8 cellular contexts compared by ENCODE assay signal in the genomic region with DNA sequence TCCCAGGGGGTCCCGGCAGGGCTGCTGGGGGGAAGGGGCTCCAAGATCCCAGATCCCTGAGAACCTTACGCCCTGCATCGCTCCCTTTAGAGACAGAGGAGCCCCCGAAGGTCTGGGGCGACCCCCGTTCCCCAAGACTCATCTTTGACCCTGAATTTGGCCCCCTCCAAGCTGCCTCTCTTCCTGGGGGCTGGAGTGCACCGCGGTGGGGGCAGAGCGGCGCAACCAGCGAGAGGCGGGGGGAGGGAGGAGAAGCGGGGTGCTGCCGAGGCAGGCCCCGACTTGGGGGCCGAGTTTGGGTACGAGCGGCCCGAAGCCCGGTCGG. TPM values are rescaled to one million over a fixed set of nuclear protein-coding genes. Genes with fewer than 3 reads are reported as not detected.
DNase-seq lines count a peak whose midpoint lies in the region; ATAC-seq, FAIRE-seq and TF ChIP-seq lines count a peak whose summit lies in the region.

No MANE protein-coding gene starts in this region.

- H3K36me3 ChIP-seq in CD8-positive, alpha-beta memory T cell (ENCODE audit: insufficient read depth, low read length): no peaks in the 10 kb centered on the region
- no peaks in the 10 kb centered on the region for H3K36me3 ChIP-seq in SJCRH30
- no peaks in the 10 kb centered on the region for H3K36me3 ChIP-seq in esophagus squamous epithelium
- H3K36me3 ChIP-seq in pancreas: no peaks in the 10 kb centered on the region

- H3K27ac Mint-ChIP-seq in CD8-positive, alpha-beta memory T cell: peak overlapping the region in 1 of 8 donors; percentile 51

- peaks cover 8% of the 10 kb centered on the region for H3K4me1 ChIP-seq in CD8-positive, alpha-beta memory T cell (ENCODE audit: insufficient read depth, low read length)
- H3K4me1 ChIP-seq in SJCRH30: peaks cover 33% of the 10 kb centered on the region
- H3K4me1 ChIP-seq in esophagus squamous epithelium: peaks cover 27 to 73% (median 30%) of the 10 kb centered on the region in 3 donors
- no peaks in the 10 kb centered on the region for H3K4me1 ChIP-seq in pancreas

- WGBS in esophagus squamous epithelium, 2 donors: 15% methylated on average over 4 of the region's 21 CpGs; no CpG with 5 or more reads in 1 of the 2 donors
- 6 to 11% methylated on average over 4 to 21 of the region's 21 CpGs for WGBS in pancreas, 2 donors

- FAIRE-seq in pancreas (lab: Jason Lieb, UNC): no peak

- CTCF ChIA-PET in CD8-positive, alpha-beta memory T cell (lab: Charles Lee): no interaction called here

- intact Hi-C loops in esophagus squamous epithelium (cut with DNase I): no loop called here
- intact Hi-C loops in pancreas (cut with DNase I): no loop called here

- H3K9me3 ChIP-seq in CD8-positive, alpha-beta memory T cell (ENCODE audit: low read length): no peaks in the 10 kb centered on the region
- H3K9me3 ChIP-seq in SJCRH30 (replicated peaks): no peaks in the 10 kb centered on the region
- no peaks in the 10 kb centered on the region for H3K9me3 ChIP-seq in esophagus squamous epithelium
- no peaks in the 10 kb centered on the region for H3K9me3 ChIP-seq in pancreas

- H3K27ac ChIP-seq in CD8-positive, alpha-beta memory T cell (ENCODE audit: low read depth, low read length): no peak overlapping the region
- no peak overlapping the region for H3K27ac ChIP-seq in SJCRH30
- peak overlapping the region; percentile 10 to 71 (median 56) for H3K27ac ChIP-seq in esophagus squamous epithelium
- H3K27ac ChIP-seq in pancreas: no peak overlapping the region

- H3K4me1 Mint-ChIP-seq in CD8-positive, alpha-beta memory T cell: peaks cover 13 to 34% (median 18%) of the 10 kb centered on the region in 3 donors

- peaks cover 5% of the 10 kb centered on the region for H3K27me3 ChIP-seq in CD8-positive, alpha-beta memory T cell (ENCODE audit: insufficient read depth, low read length, poor library complexity, severe bottlenecking)
- H3K27me3 ChIP-seq in SJCRH30: 0 out of 2 replicates have a peak, but pooled peaks cover 6% of the 10 kb centered on the region
- H3K27me3 ChIP-seq in esophagus squamous epithelium: peaks cover 0 to 14% (median 0%) of the 10 kb centered on the region in 4 donors
- H3K27me3 ChIP-seq in pancreas: no peaks in the 10 kb centered on the region

- TF ChIP-seq POLR2A in esophagus squamous epithelium (IDR thresholded peaks at IDR 0.05): no peak

- no peaks in the 10 kb centered on the region for H3K9me3 Mint-ChIP-seq in CD8-positive, alpha-beta memory T cell

- no peak overlapping the region for H3K4me3 ChIP-seq in CD8-positive, alpha-beta memory T cell (ENCODE audit: low read length)
- H3K4me3 ChIP-seq in SJCRH30 (peak overlapping the region; percentile 68), esophagus squamous epithelium (peak overlapping the region; percentile 51 to 84 (median 61)), pancreas (peak overlapping the region in 3 of 4 donors; percentile 52 to 67 (median 60))

- DNase-seq in CD8-positive, alpha-beta memory T cell: no peak
- DNase-seq in SJCRH30: no peak
- no peak for DNase-seq in esophagus squamous epithelium (lab: John Stamatoyannopoulos, UW)
- DNase-seq in pancreas: no peak
- no peak for DNase-seq in germinal center (ENCODE audit: low spot score)
- DNase-seq in nucleus accumbens (lab: John Stamatoyannopoulos, UW): no peak
- no peak for DNase-seq in hippocampal formation (lab: John Stamatoyannopoulos, UW)

- peak overlapping the region in 5 of 7 donors; percentile 23 to 88 (median 50) for H3K4me3 Mint-ChIP-seq in CD8-positive, alpha-beta memory T cell

- POLR2A ChIA-PET in CD8-positive, alpha-beta memory T cell (lab: Charles Lee): no interaction called here

- H3K27me3 Mint-ChIP-seq in CD8-positive, alpha-beta memory T cell: peaks cover 2 to 6% of the 10 kb centered on the region in 2 donors

- H3K36me3 Mint-ChIP-seq in CD8-positive, alpha-beta memory T cell: no peaks in the 10 kb centered on the region

- TF ChIP-seq CTCF in esophagus squamous epithelium (IDR thresholded peaks at IDR 0.05) (no peak), pancreas (IDR thresholded peaks at IDR 0.05) (no peak)

- ATAC-seq in pancreas (no peak), esophagus mucosa (no peak)

RNA-seq across cellular contexts. Expression of gene PLEKHG5, which starts 5.4 kb away (rescaled TPM):
- total RNA-seq in CD8-positive, alpha-beta memory T cell: 1 to 10 TPM; 2.2 to 2.6 TPM
- polyA plus RNA-seq in CD8-positive, alpha-beta memory T cell: 1.0 TPM
- total RNA-seq in SJCRH30 (2014; rRNA removed; shearing (Covaris generic)): 3.7 and 5.3 TPM in 2 replicates
- total RNA-seq in esophagus squamous epithelium (10 to 100 TPM; 24.3 to 37.8 (median 32.6) TPM), pancreas (1 to 10 TPM; 1.5 to 3.9 (median 2.6) TPM), esophagus mucosa (24.4 TPM)
- polyA plus RNA-seq in pancreas: 1 to 10 TPM; 6.2 to 7.3 TPM

RNA-seq across cellular contexts. Expression of gene TNFRSF25, which starts 30.9 kb away (rescaled TPM):
- 100 to 1,000 TPM in 1 of 2 experiments, 10 to 100 TPM in 1; 90.8 to 100 TPM for total RNA-seq in CD8-positive, alpha-beta memory T cell
- polyA plus RNA-seq in CD8-positive, alpha-beta memory T cell: 30.0 TPM
- total RNA-seq in SJCRH30 (2014; rRNA removed; shearing (Covaris generic)): 4.1 and 4.6 TPM in 2 replicates
- 10 to 100 TPM; 22.1 to 47.3 (median 34.3) TPM for total RNA-seq in esophagus squamous epithelium
- total RNA-seq in pancreas: 1 to 10 TPM in 5 of 6 donors, under 1 TPM in 1; 0.98 to 2.9 (median 2.4) TPM
- polyA plus RNA-seq in pancreas: 10 to 100 TPM; 13.4 to 26.7 TPM
- total RNA-seq in esophagus mucosa: 13.1 TPM

RNA-seq across cellular contexts. Expression of gene NOL9, which starts 57.5 kb away (rescaled TPM):
- total RNA-seq in CD8-positive, alpha-beta memory T cell: 10 to 100 TPM; 55.8 to 57.8 TPM
- 18.2 TPM for polyA plus RNA-seq in CD8-positive, alpha-beta memory T cell
- total RNA-seq in SJCRH30 (2014; rRNA removed; shearing (Covaris generic)): 63.5 and 64.7 TPM in 2 replicates
- total RNA-seq in esophagus squamous epithelium (10 to 100 TPM; 13.0 to 36.4 (median 22.3) TPM), pancreas (10 to 100 TPM; 10.3 to 15.1 (median 12.6) TPM), esophagus mucosa (19.7 TPM)
- 1 to 10 TPM; 7.5 to 8.0 TPM for polyA plus RNA-seq in pancreas

RNA-seq across cellular contexts. Expression of gene TAS1R1, which starts 58.3 kb away (rescaled TPM):
- total RNA-seq in CD8-positive, alpha-beta memory T cell: not detected
- not detected for polyA plus RNA-seq in CD8-positive, alpha-beta memory T cell
- 0.14 and 0.20 TPM in 2 replicates for total RNA-seq in SJCRH30 (2014; rRNA removed; shearing (Covaris generic))
- total RNA-seq in esophagus squamous epithelium (not detected), pancreas (not detected), esophagus mucosa (not detected)
- not detected for polyA plus RNA-seq in pancreas

Comparison
In these comparisons a context has a peak if more than half of its experiments do, and no peak if none do; other contexts are left out.
1. H3K27ac ChIP-seq: peak in esophagus squamous epithelium (4 of 4); none in CD8-positive, alpha-beta memory T cell (single experiment), SJCRH30 (single experiment) and pancreas (0 of 4).